12 cellular contexts compared by ENCODE assay signal in genomic region chr4:7860600-7861158, GRCh38.
A peak's percentile ranks its signal among the peaks of the same experiment; 100 is the strongest.
DNase-seq lines count a peak whose midpoint lies in the region; ATAC-seq and TF ChIP-seq lines count a peak whose summit lies in the region.
"Had no signal": no experiment of that assay in that cellular context is flagged by ENCODE, and none has a peak within 500 bp of the region (broad histone marks: within the 10 kb centered on the region; RNA-seq: fewer than 3 reads in every experiment).

No MANE protein-coding gene starts in this region.

- peak overlapping the region; percentile 20 for H4K8ac ChIP-seq in mesenchymal stem cell (ENCODE audit: low read length)

- no peaks in the 10 kb centered on the region for H3K36me3 ChIP-seq in HUES64 (ENCODE audit: insufficient read depth, low read length)
- peaks cover 20% of the 10 kb centered on the region for H3K36me3 ChIP-seq in brain microvascular endothelial cell (replicated peaks)
- H3K36me3 ChIP-seq in mesenchymal stem cell (ENCODE audit: control insufficient read depth in 1 of 2, insufficient read depth in 2 of 2, low read depth in 1 of 2, low read length in 2 of 2): peaks cover 17% of the 10 kb centered on the region in 2 experiments
- H3K36me3 ChIP-seq: neutrophil had no signal

- POLR2A ChIA-PET in AG04450 (lab: Yijun Ruan, JAX): no interaction called here

- H3K4ac ChIP-seq in mesenchymal stem cell (ENCODE audit: low read depth in 1 of 2, low read length in 2 of 2): no peak overlapping the region

- H3K23ac ChIP-seq in mesenchymal stem cell (ENCODE audit: low read length in 2 of 2): no peak overlapping the region

- no peaks in the 10 kb centered on the region; the same call in 1 of the 2 replicates for H3K9me3 ChIP-seq in AG04450 (ENCODE audit: control insufficient read depth, insufficient read depth, low read length)
- no peaks in the 10 kb centered on the region for H3K9me3 ChIP-seq in HUES64 (ENCODE audit: insufficient read depth, low read depth, low read length)
- H3K9me3 ChIP-seq in mesenchymal stem cell (ENCODE audit: control insufficient read depth, low read length): no peaks in the 10 kb centered on the region
- H3K9me3 ChIP-seq: neutrophil had no signal

- H3K27me3 ChIP-seq in AG04450 (ENCODE audit: control insufficient read depth, insufficient read depth, low read length) (no peaks in the 10 kb centered on the region), HUES64 (ENCODE audit: insufficient read depth, low read length) (no peaks in the 10 kb centered on the region), brain microvascular endothelial cell (replicated peaks) (no peaks in the 10 kb centered on the region), mesenchymal stem cell (ENCODE audit: control insufficient read depth in 1 of 2, insufficient read depth in 1 of 2, low read length in 2 of 2) (no peaks in the 10 kb centered on the region)
- H3K27me3 ChIP-seq: neutrophil had no signal

- no peak overlapping the region for H2BK120ac ChIP-seq in mesenchymal stem cell (ENCODE audit: low read depth, low read length)

- H3K27ac ChIP-seq in AG04450 (ENCODE audit: low read depth, low read length) (peak overlapping the region; percentile 90), HUES64 (ENCODE audit: low read depth, low read length) (peak overlapping the region; percentile 90), brain microvascular endothelial cell (peak overlapping the region; percentile 74), mesenchymal stem cell (ENCODE audit: low read length, poor library complexity, severe bottlenecking) (peak overlapping the region; percentile 91)
- H3K27ac ChIP-seq: neutrophil had no signal

- in situ Hi-C loops in brain microvascular endothelial cell (cut with HindIII; ENCODE audit: low pct_ligation_motif_present, low sequenced_read_pairs): no loop called here

- H3K4me1 ChIP-seq in HUES64 (ENCODE audit: insufficient read depth, low read length): peaks cover 30% of the 10 kb centered on the region
- peaks cover 24% of the 10 kb centered on the region for H3K4me1 ChIP-seq in mesenchymal stem cell (ENCODE audit: control insufficient read depth, insufficient read depth, low read depth, low read length)

- peak overlapping the region; percentile 40 for H2BK5ac ChIP-seq in mesenchymal stem cell (ENCODE audit: low read depth, low read length, poor library complexity, severe bottlenecking)

- H2BK12ac ChIP-seq in mesenchymal stem cell (ENCODE audit: low read length in 2 of 2): peak overlapping the region; percentile 85 to 98

- peak overlapping the region; percentile 91 for H4K91ac ChIP-seq in mesenchymal stem cell (ENCODE audit: low read length)

- DNase-seq in AG04450 (ENCODE audit: low read depth, low spot score): no peak
- DNase-seq in brain microvascular endothelial cell: no peak
- no peak for DNase-seq in mesenchymal stem cell
- no peak for DNase-seq in OCI-M2 (lab: John Stamatoyannopoulos, UW; ENCODE audit: unreplicated experiment)
- no peak for DNase-seq in SW480 (ENCODE audit: low spot score)
- DNase-seq in NCI-H1436 (lab: John Stamatoyannopoulos, UW): no peak
- DNase-seq: activated CD4-positive, alpha-beta T cell treated with anti-CD3 and anti-CD28 coated beads, Interleukin-2, amount 50 U/mL, for 4 hours; activated T-cell treated with anti-CD3 and anti-CD28 coated beads, Interleukin-2, amount 50 U/mL, for 48 hours; DMS53 had no signal

- 79% methylated on average over 19 of the region's 19 CpGs for WGBS in HUES64
- 92% methylated on average over 18 of the region's 19 CpGs for WGBS in mesenchymal stem cell

- TF ChIP-seq CTCF in AG04450 (IDR thresholded peaks at IDR 0.05; ENCODE audit: low read depth, low read length) (no peak), brain microvascular endothelial cell (IDR thresholded peaks at IDR 0.05; ENCODE audit: low read depth, low read length, missing control alignments) (no peak)

- H2AK5ac ChIP-seq in mesenchymal stem cell (ENCODE audit: low read length, severe bottlenecking): peak overlapping the region; percentile 16

- H3K4me3 ChIP-seq in AG04450 (ENCODE audit: low read depth, low read length) (no peak overlapping the region), HUES64 (ENCODE audit: low read length) (no peak overlapping the region), brain microvascular endothelial cell (ENCODE audit: low read depth, low read length) (no peak overlapping the region), mesenchymal stem cell (ENCODE audit: insufficient read depth in 1 of 2, low read depth in 1 of 2, low read length in 2 of 2) (no peak overlapping the region)

- peak overlapping the region in 1 of 2 experiments; percentile 94 for H3K14ac ChIP-seq in mesenchymal stem cell (ENCODE audit: low read length in 2 of 2)

- H3K4me2 ChIP-seq in mesenchymal stem cell (ENCODE audit: low read length, poor library complexity, severe bottlenecking): no peak overlapping the region

- CTCF ChIA-PET in AG04450 (lab: Charles Lee): interaction anchor here (1.1 kb wide), 1 partner anchor 56 kb away, joined by 3 read pairs; no protein-coding TSS in a partner anchor

- peak overlapping the region; percentile 69 to 92 for H3K18ac ChIP-seq in mesenchymal stem cell (ENCODE audit: low read depth in 1 of 2, low read length in 2 of 2)

- H2AFZ ChIP-seq in mesenchymal stem cell (ENCODE audit: low read depth, low read length): no peak overlapping the region

- H2BK15ac ChIP-seq in mesenchymal stem cell (ENCODE audit: low read depth, poor library complexity, severe bottlenecking): no peak overlapping the region

- peaks cover 22% of the 10 kb centered on the region for H3K79me1 ChIP-seq in mesenchymal stem cell (replicated peaks; ENCODE audit: low read length, poor library complexity, severe bottlenecking)

- H3K9ac ChIP-seq in HUES64 (ENCODE audit: low read depth, low read length): peak overlapping the region; percentile 50; the same call in 1 of the 2 replicates
- H3K9ac ChIP-seq in mesenchymal stem cell (ENCODE audit: low read length): peak overlapping the region; percentile 77

- no peak for ATAC-seq in HG02588 (IDR thresholded peaks at IDR 0.05; ENCODE audit: unreplicated experiment)
